Comparison of ENCODE assay signal across 23 cellular contexts in the genomic region with DNA sequence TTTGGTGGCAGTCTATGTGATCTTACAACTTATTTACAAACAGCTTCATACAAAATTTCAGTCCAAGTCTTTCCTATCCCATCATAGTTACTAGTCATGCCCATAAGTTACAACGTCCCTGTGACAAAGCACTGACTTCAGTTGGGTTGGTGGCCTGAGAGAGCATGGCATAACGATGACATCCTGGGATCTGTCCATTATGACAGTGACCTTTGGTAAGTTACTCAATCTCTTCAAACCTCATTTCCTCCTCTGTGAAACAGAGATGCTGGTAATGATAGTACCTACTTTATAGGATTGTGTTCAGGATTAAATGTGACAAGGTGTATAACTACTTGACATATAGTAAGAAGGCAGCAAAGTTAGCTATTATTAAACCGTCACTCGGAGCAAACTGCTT.
"Had no signal": no experiment of that assay in that cellular context is flagged by ENCODE, and none has a peak within 500 bp of the region (broad histone marks: within the 10 kb centered on the region; RNA-seq: fewer than 3 reads in every experiment).

No MANE protein-coding gene starts in this region.

- H3K27me3 ChIP-seq: colonic mucosa, esophagus squamous epithelium, gastrocnemius medialis had no signal

- DNase-seq: colonic mucosa; cortex of kidney; effector CD8-positive, alpha-beta T cell; effector memory CD8-positive, alpha-beta T cell; endodermal cell; erythroblast; esophagus squamous epithelium; foreskin fibroblast; foreskin melanocyte; gastrocnemius medialis; glutamatergic neuron; head of caudate nucleus; heart right ventricle; hippocampal formation; left cardiac atrium; left ventricle myocardium superior; lower lobe of right lung; mesenchymal stem cell; mucosa of descending colon; naive B cell; naive thymus-derived CD8-positive, alpha-beta T cell had no signal

- ATAC-seq: effector memory CD8-positive, alpha-beta T cell; esophagus mucosa; gastrocnemius medialis; heart right ventricle; left cardiac atrium; left ventricle myocardium superior; lower lobe of right lung; mucosa of descending colon; naive thymus-derived CD8-positive, alpha-beta T cell had no signal

- H3K27ac ChIP-seq: colonic mucosa, epithelial cell of prostate, esophagus squamous epithelium, gastrocnemius medialis, heart right ventricle, lower lobe of right lung had no signal

- H3K4me3 ChIP-seq: colonic mucosa, esophagus squamous epithelium, gastrocnemius medialis, heart right ventricle, lower lobe of right lung, mucosa of descending colon had no signal

- H3K9me3 ChIP-seq: colonic mucosa, esophagus squamous epithelium, gastrocnemius medialis, lower lobe of right lung, mucosa of descending colon had no signal

- H3K4me1 ChIP-seq: colonic mucosa, esophagus squamous epithelium, gastrocnemius medialis, heart right ventricle, lower lobe of right lung had no signal

- H3K36me3 ChIP-seq: colonic mucosa, esophagus squamous epithelium, gastrocnemius medialis, heart right ventricle, lower lobe of right lung had no signal
